In genomic region chr15:51334011-51334426, GRCh38 we compare ENCODE assay signal across 1 cellular context.
A peak's percentile ranks its signal among the peaks of the same experiment; 100 is the strongest.
TF ChIP-seq lines count a peak whose summit lies in the region.

No MANE protein-coding gene starts in this region.

TF ChIP-seq in endothelial cell of umbilical vein, 7 proteins besides CTCF, POLR2A, EP300 and RAD21 (continued from another document):
- peak; percentile 76 for TF ChIP-seq FOS (IDR thresholded peaks at IDR 0.05; ENCODE audit: borderline replicate concordance, insufficient read depth, low read length)
- peak; percentile 93 for TF ChIP-seq GATA2 (IDR thresholded peaks at IDR 0.05; ENCODE audit: insufficient read depth, insufficient read length, low read depth, low read length)
